ENCODE assay signal across 1 cellular context in the genomic region with DNA sequence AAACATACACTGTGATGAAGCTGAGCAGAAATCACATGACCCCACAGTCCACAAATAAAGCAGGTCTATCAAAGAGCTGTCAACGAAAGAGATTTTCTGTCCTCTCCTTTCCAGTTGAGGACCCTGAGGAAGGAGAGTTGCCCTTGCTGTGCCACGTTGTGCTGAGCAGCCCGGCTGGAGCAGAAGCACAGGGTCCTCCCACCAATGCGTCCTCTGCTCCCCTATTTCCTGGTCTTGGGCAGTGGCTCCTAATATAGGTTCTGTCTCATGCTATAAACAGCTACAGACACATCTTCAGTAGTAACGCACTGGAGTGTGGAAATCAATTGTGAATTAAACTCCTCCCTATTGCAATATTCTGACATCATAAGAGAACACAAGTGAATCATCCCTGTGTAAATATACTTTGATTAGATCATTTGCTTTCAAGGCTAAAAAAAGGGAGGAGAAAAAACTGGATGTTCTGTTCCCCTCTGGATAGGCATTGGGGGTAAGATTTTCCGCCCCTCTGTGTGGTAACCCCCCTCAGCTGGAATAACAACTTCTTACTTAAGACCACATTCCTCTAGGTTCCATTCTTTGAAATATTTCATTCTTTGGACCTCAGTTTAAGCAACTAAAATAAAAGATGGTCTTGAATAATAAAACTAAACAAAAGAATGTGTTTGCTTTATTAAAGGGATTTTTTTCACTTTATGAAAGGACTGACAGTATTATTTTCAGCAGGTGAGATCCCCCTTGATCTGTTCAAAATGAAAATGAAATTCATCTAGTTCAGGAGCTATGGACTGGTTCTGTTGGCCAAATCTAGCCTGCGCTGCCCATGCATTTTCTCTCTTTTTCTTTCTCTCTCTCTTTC.
TF ChIP-seq lines count a peak whose summit lies in the region.

No MANE protein-coding gene starts in this region.

TF ChIP-seq in K562, 482 proteins besides CTCF, POLR2A, EP300 and RAD21 (continued from another document and continues in another):
- no peak for TF ChIP-seq ILF3 (IDR thresholded peaks at IDR 0.05; ENCODE audit: borderline replicate concordance)
- TF ChIP-seq JUND (IDR thresholded peaks at IDR 0.05; ENCODE audit: borderline replicate concordance, low read depth, low read length), result peak; percentile 80
- TF ChIP-seq JUND (tag; IDR thresholded peaks at IDR 0.05; ENCODE audit: borderline replicate concordance, low read depth, low read length), result 0 out of 3 replicates have a peak, but pooled peaks have one; percentile 65
- no peak for TF ChIP-seq DDX20 (tag; IDR thresholded peaks at IDR 0.05; ENCODE audit: low read depth)
- no peak; the same call in 1 of the 2 replicates for TF ChIP-seq SMARCE1 (IDR thresholded peaks at IDR 0.05)
- TF ChIP-seq TFAM (CRISPR knock-in tag; conservative IDR thresholded peaks at IDR 0.05), result no peak
- TF ChIP-seq TBL1XR1 (IDR thresholded peaks at IDR 0.05; ENCODE audit: low read length in 2 of 2), result no peak
- no peak for TF ChIP-seq ASH1L (IDR thresholded peaks at IDR 0.05; ENCODE audit: borderline replicate concordance, low read depth, partially characterized antibody)
- TF ChIP-seq, protein P1, sequence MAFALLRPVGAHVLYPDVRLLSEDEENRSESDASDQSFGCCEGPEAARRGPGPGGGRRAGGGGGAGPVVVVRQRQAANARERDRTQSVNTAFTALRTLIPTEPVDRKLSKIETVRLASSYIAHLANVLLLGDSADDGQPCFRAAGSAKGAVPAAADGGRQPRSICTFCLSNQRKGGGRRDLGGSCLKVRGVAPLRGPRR (CRISPR knock-in tag; IDR thresholded peaks at IDR 0.05), result no peak
- no peak for TF ChIP-seq BRD9 (IDR thresholded peaks at IDR 0.05; ENCODE audit: low read depth, partially characterized antibody)
- no peak for TF ChIP-seq DACH1 (IDR thresholded peaks at IDR 0.05; ENCODE audit: partially characterized antibody)
- peak; percentile 28; the same call in 1 of the 2 replicates for TF ChIP-seq ARID1B (IDR thresholded peaks at IDR 0.05)
- no peak for TF ChIP-seq PHB (CRISPR knock-in tag; IDR thresholded peaks at IDR 0.05)
- no peak for TF ChIP-seq SAFB (IDR thresholded peaks at IDR 0.05; ENCODE audit: borderline replicate concordance, low read depth, low read length)
- TF ChIP-seq, protein P2, sequence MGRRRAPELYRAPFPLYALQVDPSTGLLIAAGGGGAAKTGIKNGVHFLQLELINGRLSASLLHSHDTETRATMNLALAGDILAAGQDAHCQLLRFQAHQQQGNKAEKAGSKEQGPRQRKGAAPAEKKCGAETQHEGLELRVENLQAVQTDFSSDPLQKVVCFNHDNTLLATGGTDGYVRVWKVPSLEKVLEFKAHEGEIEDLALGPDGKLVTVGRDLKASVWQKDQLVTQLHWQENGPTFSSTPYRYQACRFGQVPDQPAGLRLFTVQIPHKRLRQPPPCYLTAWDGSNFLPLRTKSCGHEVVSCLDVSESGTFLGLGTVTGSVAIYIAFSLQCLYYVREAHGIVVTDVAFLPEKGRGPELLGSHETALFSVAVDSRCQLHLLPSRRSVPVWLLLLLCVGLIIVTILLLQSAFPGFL (CRISPR knock-in tag; IDR thresholded peaks at IDR 0.05), result no peak
- no peak for TF ChIP-seq CTCFL (IDR thresholded peaks at IDR 0.05; ENCODE audit: borderline replicate concordance, insufficient read depth, low read depth, low read length, poor library complexity, severe bottlenecking)
- TF ChIP-seq JUN (IDR thresholded peaks at IDR 0.05; ENCODE audit: borderline replicate concordance, low read depth, low read length), result peak; percentile 87
- no peak for TF ChIP-seq JUN (CRISPR knock-in tag; IDR thresholded peaks at IDR 0.05; ENCODE audit: borderline replicate concordance)
- no peak for TF ChIP-seq E2F3 (CRISPR knock-in tag; IDR thresholded peaks at IDR 0.05)
- no peak for TF ChIP-seq TCFL5 (CRISPR knock-in tag; conservative IDR thresholded peaks at IDR 0.05)
- TF ChIP-seq SNIP1 (IDR thresholded peaks at IDR 0.05; ENCODE audit: low read depth), result no peak
- TF ChIP-seq ZKSCAN8 (CRISPR knock-in tag; IDR thresholded peaks at IDR 0.05), result no peak
- no peak for TF ChIP-seq ZC3H4 (CRISPR knock-in tag; IDR thresholded peaks at IDR 0.05; ENCODE audit: borderline replicate concordance)
- TF ChIP-seq PHF21A (IDR thresholded peaks at IDR 0.05; ENCODE audit: borderline replicate concordance, low read depth), result no peak
- no peak for TF ChIP-seq ETV1 (tag; conservative IDR thresholded peaks at IDR 0.05; ENCODE audit: low read depth)
- no peak for TF ChIP-seq HMGN3 (IDR thresholded peaks at IDR 0.05; ENCODE audit: borderline replicate concordance, extremely low read depth, insufficient read length, low read depth, low read length)
- TF ChIP-seq, protein P3, sequence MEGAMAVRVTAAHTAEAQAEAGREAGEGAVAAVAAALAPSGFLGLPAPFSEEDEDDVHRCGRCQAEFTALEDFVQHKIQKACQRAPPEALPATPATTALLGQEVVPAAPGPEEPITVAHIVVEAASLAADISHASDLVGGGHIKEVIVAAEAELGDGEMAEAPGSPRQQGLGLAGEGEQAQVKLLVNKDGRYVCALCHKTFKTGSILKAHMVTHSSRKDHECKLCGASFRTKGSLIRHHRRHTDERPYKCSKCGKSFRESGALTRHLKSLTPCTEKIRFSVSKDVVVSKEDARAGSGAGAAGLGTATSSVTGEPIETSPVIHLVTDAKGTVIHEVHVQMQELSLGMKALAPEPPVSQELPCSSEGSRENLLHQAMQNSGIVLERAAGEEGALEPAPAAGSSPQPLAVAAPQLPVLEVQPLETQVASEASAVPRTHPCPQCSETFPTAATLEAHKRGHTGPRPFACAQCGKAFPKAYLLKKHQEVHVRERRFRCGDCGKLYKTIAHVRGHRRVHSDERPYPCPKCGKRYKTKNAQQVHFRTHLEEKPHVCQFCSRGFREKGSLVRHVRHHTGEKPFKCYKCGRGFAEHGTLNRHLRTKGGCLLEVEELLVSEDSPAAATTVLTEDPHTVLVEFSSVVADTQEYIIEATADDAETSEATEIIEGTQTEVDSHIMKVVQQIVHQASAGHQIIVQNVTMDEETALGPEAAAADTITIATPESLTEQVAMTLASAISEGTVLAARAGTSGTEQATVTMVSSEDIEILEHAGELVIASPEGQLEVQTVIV (CRISPR knock-in tag; IDR thresholded peaks at IDR 0.05; ENCODE audit: borderline replicate concordance), result no peak
- no peak for TF ChIP-seq MAZ (CRISPR knock-in tag; conservative IDR thresholded peaks at IDR 0.05 in 1 of 2, IDR thresholded peaks at IDR 0.05 in 1 of 2)
- no peak for TF ChIP-seq ADNP (tag; IDR thresholded peaks at IDR 0.05)
- no peak for TF ChIP-seq PATZ1 (CRISPR knock-in tag; IDR thresholded peaks at IDR 0.05; ENCODE audit: borderline replicate concordance)
- no peak for TF ChIP-seq ZNF184 (CRISPR knock-in tag; IDR thresholded peaks at IDR 0.05)
- TF ChIP-seq BRD4 (IDR thresholded peaks at IDR 0.05), result no peak
- TF ChIP-seq EZH2 (IDR thresholded peaks at IDR 0.05; ENCODE audit: borderline replicate concordance, low read depth, low read length), result no peak
- TF ChIP-seq FOXA3 (CRISPR knock-in tag; conservative IDR thresholded peaks at IDR 0.05 in 1 of 2, IDR thresholded peaks at IDR 0.05 in 1 of 2), result peak; percentile 72 to 90; a peak in 3 of 4 replicates
- no peak for TF ChIP-seq ZMIZ1 (IDR thresholded peaks at IDR 0.05; ENCODE audit: low read depth in 2 of 2, low read length in 2 of 2)
- TF ChIP-seq HMG20B (CRISPR knock-in tag; IDR thresholded peaks at IDR 0.05), result no peak
- TF ChIP-seq SAFB2 (IDR thresholded peaks at IDR 0.05; ENCODE audit: borderline replicate concordance, low read depth, low read length, severe bottlenecking), result no peak
- TF ChIP-seq HDAC3 (IDR thresholded peaks at IDR 0.05; ENCODE audit: borderline replicate concordance, partially characterized antibody), result no peak
- no peak for TF ChIP-seq CHCHD3 (CRISPR knock-in tag; IDR thresholded peaks at IDR 0.05)
- TF ChIP-seq SREBF2 (CRISPR knock-in tag; IDR thresholded peaks at IDR 0.05), result no peak
- TF ChIP-seq ZNF347 (CRISPR knock-in tag; IDR thresholded peaks at IDR 0.05; ENCODE audit: low read depth), result no peak
- peak; percentile 49; the same call in 1 of the 2 replicates for TF ChIP-seq CEBPG (CRISPR knock-in tag; IDR thresholded peaks at IDR 0.05)
- TF ChIP-seq CEBPG (tag; conservative IDR thresholded peaks at IDR 0.05 in 1 of 2, IDR thresholded peaks at IDR 0.05 in 1 of 2), result peak; percentile 19 to 92; a peak in 2 of 4 replicates
- TF ChIP-seq TCF3 (CRISPR knock-in tag; IDR thresholded peaks at IDR 0.05), result no peak
- no peak for TF ChIP-seq ESRRA (IDR thresholded peaks at IDR 0.05; ENCODE audit: borderline replicate concordance, low read depth)
- TF ChIP-seq PHB2 (IDR thresholded peaks at IDR 0.05; ENCODE audit: low read depth), result no peak
- TF ChIP-seq ZNF133 (CRISPR knock-in tag; IDR thresholded peaks at IDR 0.05), result no peak
- TF ChIP-seq HNRNPK (IDR thresholded peaks at IDR 0.05; ENCODE audit: low read depth, low read length, poor library complexity, severe bottlenecking), result no peak
- TF ChIP-seq MAFK (IDR thresholded peaks at IDR 0.05; ENCODE audit: low read length), result no peak
- TF ChIP-seq ATF1 (CRISPR knock-in tag; IDR thresholded peaks at IDR 0.05), result no peak
- peak; percentile 35; the same call in 1 of the 2 replicates for TF ChIP-seq ATF1 (tag; IDR thresholded peaks at IDR 0.05)
- no peak for TF ChIP-seq SETDB1 (IDR thresholded peaks at IDR 0.05; ENCODE audit: low read length)
- TF ChIP-seq MYBL2 (IDR thresholded peaks at IDR 0.05; ENCODE audit: low read depth), result no peak
- no peak for TF ChIP-seq MYBL2 (CRISPR knock-in tag; IDR thresholded peaks at IDR 0.05; ENCODE audit: borderline replicate concordance)
- no peak for TF ChIP-seq ZNF830 (CRISPR knock-in tag; IDR thresholded peaks at IDR 0.05)
- TF ChIP-seq ZNF143 (CRISPR knock-in tag; IDR thresholded peaks at IDR 0.05), result no peak
- no peak for TF ChIP-seq RBM22 (IDR thresholded peaks at IDR 0.05; ENCODE audit: low read depth, low read length, poor library complexity, severe bottlenecking)
- no peak for TF ChIP-seq CTBP1 (IDR thresholded peaks at IDR 0.05; ENCODE audit: borderline replicate concordance)
- no peak for TF ChIP-seq CBX8 (IDR thresholded peaks at IDR 0.05; ENCODE audit: borderline replicate concordance, extremely low read depth, low read depth, low read length, poor library complexity, severe bottlenecking)
- TF ChIP-seq POLR2AphosphoS5 (IDR thresholded peaks at IDR 0.05; ENCODE audit: control insufficient read depth, insufficient read depth, low read depth, low read length), result no peak
- TF ChIP-seq MTA3 (IDR thresholded peaks at IDR 0.05; ENCODE audit: borderline replicate concordance), result no peak
- TF ChIP-seq ZNF589 (CRISPR knock-in tag; IDR thresholded peaks at IDR 0.05; ENCODE audit: low read depth), result no peak
- no peak for TF ChIP-seq ETV5 (CRISPR knock-in tag; IDR thresholded peaks at IDR 0.05; ENCODE audit: low read depth)
- no peak for TF ChIP-seq ZNF23 (CRISPR knock-in tag; IDR thresholded peaks at IDR 0.05)
- TF ChIP-seq POLR2AphosphoS2 (IDR thresholded peaks at IDR 0.05; ENCODE audit: low read length), result no peak
- TF ChIP-seq SMARCA4 (IDR thresholded peaks at IDR 0.05), result peak; percentile 18; the same call in 1 of the 2 replicates
- TF ChIP-seq RFX1 (IDR thresholded peaks at IDR 0.05), result no peak
